Comparison of ENCODE assay signal across 14 cellular contexts in genomic region chr16:64356267-64356666, GRCh38.
DNase-seq lines count a peak whose midpoint lies in the region; ATAC-seq and TF ChIP-seq lines count a peak whose summit lies in the region.
"Had no signal": no experiment of that assay in that cellular context is flagged by ENCODE, and none has a peak within 500 bp of the region (broad histone marks: within the 10 kb centered on the region; RNA-seq: fewer than 3 reads in every experiment).

No MANE protein-coding gene starts in this region.

- H3K9me3 ChIP-seq in SK-N-SH = no peaks in the 10 kb centered on the region

- POLR2A ChIA-PET in SK-N-SH (lab: Yijun Ruan, JAX) = no interaction called here

- 0 out of 4 replicates have a peak, but pooled peaks of 1 of the 2 experiments have one; percentile 52 for TF ChIP-seq EP300 in SK-N-SH (IDR thresholded peaks at IDR 0.05; ENCODE audit: borderline replicate concordance in 1 of 2, low read depth in 1 of 2, low read length in 1 of 2)

- peaks cover 3% of the 10 kb centered on the region for H3F3A ChIP-seq in SK-N-SH (replicated peaks; ENCODE audit: insufficient read depth)

- DNase-seq in H4 (ENCODE audit: low spot score) = peak; percentile 33
- DNase-seq in SK-N-SH = no peak
- DNase-seq in fibroblast of villous mesenchyme (ENCODE audit: low read depth) = peak; percentile 85
- peak; percentile 76 for DNase-seq in skeletal muscle cell (ENCODE audit: low read depth)
- DNase-seq in COR-L47 (lab: John Stamatoyannopoulos, UW) = no peak
- DNase-seq: activated T-cell treated with anti-CD3 and anti-CD28 coated beads for 4 hours; anterior cingulate cortex; DMS79; NCI-H1694; stimulated activated CD4-positive, alpha-beta T cell treated with anti-CD3 and anti-CD28 coated beads, Interleukin-2, amount 100 ng/mL, for 24 hours; stimulated activated naive CD8-positive, alpha-beta T cell treated with anti-CD3 and anti-CD28 coated beads, Interleukin-15, amount 100 ng/mL, for 72 hours had no signal

- no peak for ATAC-seq in GM19395 (IDR thresholded peaks at IDR 0.05; ENCODE audit: unreplicated experiment)
- no peak for ATAC-seq in GM18519 (IDR thresholded peaks at IDR 0.05; ENCODE audit: low FRiP score, unreplicated experiment)
- ATAC-seq in HG03196 (IDR thresholded peaks at IDR 0.05; ENCODE audit: unreplicated experiment) = no peak
- ATAC-seq: stimulated activated naive CD8-positive, alpha-beta T cell treated with anti-CD3 and anti-CD28 coated beads, Interleukin-15, amount 100 ng/mL, for 72 hours had no signal

- peak overlapping the region in 1 of 2 experiments; percentile 61; a peak in 3 of 4 replicates for H3K27ac ChIP-seq in SK-N-SH (ENCODE audit: low read depth in 2 of 2, low read length in 1 of 2)

- WGBS in SK-N-SH (ENCODE audit: low lambda C conversion rate) = 12% methylated on average over 1 of the region's 1 CpG

- H3K9me2 ChIP-seq in SK-N-SH = no peaks in the 10 kb centered on the region

- no peaks in the 10 kb centered on the region for H3K27me3 ChIP-seq in SK-N-SH (ENCODE audit: insufficient read depth)

- no peak overlapping the region for H3K9ac ChIP-seq in SK-N-SH

- TF ChIP-seq CTCF in SK-N-SH (IDR thresholded peaks at IDR 0.05) (no peak), fibroblast of villous mesenchyme (IDR thresholded peaks at IDR 0.05; ENCODE audit: insufficient read depth, low read depth, low read length) (no peak)

- no peak for TF ChIP-seq RAD21 in SK-N-SH (IDR thresholded peaks at IDR 0.05; ENCODE audit: low read length)

- no peaks in the 10 kb centered on the region; a peak in 2 of 4 replicates for H3K4me1 ChIP-seq in SK-N-SH (ENCODE audit: control insufficient read depth in 1 of 2, insufficient read depth in 2 of 2, low read depth in 1 of 2, low read length in 1 of 2)

- H2AFZ ChIP-seq in SK-N-SH (ENCODE audit: low read depth) = peak overlapping the region; percentile 23; the same call in 1 of the 2 replicates

- no peaks in the 10 kb centered on the region for H4K20me1 ChIP-seq in SK-N-SH (ENCODE audit: insufficient read depth)

- CTCF ChIA-PET in SK-N-SH (lab: Yijun Ruan, JAX) = interaction anchor here (0.8 to 0.9 kb wide), 2 partner anchors 11 to 31 kb away, joined by 3 read pairs; no protein-coding TSS in a partner anchor

- no peaks in the 10 kb centered on the region for H3K79me2 ChIP-seq in SK-N-SH (ENCODE audit: insufficient read depth)

- H3K36me3 ChIP-seq in SK-N-SH (replicated peaks in 1 of 2; ENCODE audit: control insufficient read depth in 1 of 2, insufficient read depth in 2 of 2, low read length in 1 of 2) = no peaks in the 10 kb centered on the region

- H3K4me2 ChIP-seq in SK-N-SH = peak overlapping the region; percentile 9; the same call in 1 of the 2 replicates

- H3K4me3 ChIP-seq in SK-N-SH (ENCODE audit: low read depth in 2 of 2, low read length in 1 of 2) (no peak overlapping the region), fibroblast of villous mesenchyme (ENCODE audit: low read depth, low read length) (no peak overlapping the region), skeletal muscle cell (ENCODE audit: low read depth, low read length) (no peak overlapping the region)

TF ChIP-seq in SK-N-SH, 30 proteins besides CTCF, POLR2A, EP300 and RAD21 (continues in another document):
- TF ChIP-seq EZH2phosphoT487 (IDR thresholded peaks at IDR 0.05; ENCODE audit: borderline replicate concordance, low read depth) = no peak
- TF ChIP-seq RXRA (IDR thresholded peaks at IDR 0.05; ENCODE audit: borderline replicate concordance, low read depth) = 0 out of 2 replicates have a peak, but pooled peaks have one; percentile 12
- TF ChIP-seq TCF12 (IDR thresholded peaks at IDR 0.05) = peak; percentile 82
- TF ChIP-seq JUND (IDR thresholded peaks at IDR 0.05) = peak; percentile 75
- no peak; the same call in 1 of the 2 replicates for TF ChIP-seq NFIC (IDR thresholded peaks at IDR 0.05; ENCODE audit: borderline replicate concordance)
- TF ChIP-seq FOSL2 (IDR thresholded peaks at IDR 0.05; ENCODE audit: borderline replicate concordance, low read depth) = peak; percentile 77
- no peak for TF ChIP-seq TAF1 (IDR thresholded peaks at IDR 0.05; ENCODE audit: borderline replicate concordance, low read depth, low read length)
- 0 out of 2 replicates have a peak, but pooled peaks have one; percentile 34 for TF ChIP-seq TEAD4 (IDR thresholded peaks at IDR 0.05; ENCODE audit: borderline replicate concordance, insufficient read depth)
- TF ChIP-seq FOXM1 (IDR thresholded peaks at IDR 0.05; ENCODE audit: low read depth) = no peak
- TF ChIP-seq, protein P1, sequence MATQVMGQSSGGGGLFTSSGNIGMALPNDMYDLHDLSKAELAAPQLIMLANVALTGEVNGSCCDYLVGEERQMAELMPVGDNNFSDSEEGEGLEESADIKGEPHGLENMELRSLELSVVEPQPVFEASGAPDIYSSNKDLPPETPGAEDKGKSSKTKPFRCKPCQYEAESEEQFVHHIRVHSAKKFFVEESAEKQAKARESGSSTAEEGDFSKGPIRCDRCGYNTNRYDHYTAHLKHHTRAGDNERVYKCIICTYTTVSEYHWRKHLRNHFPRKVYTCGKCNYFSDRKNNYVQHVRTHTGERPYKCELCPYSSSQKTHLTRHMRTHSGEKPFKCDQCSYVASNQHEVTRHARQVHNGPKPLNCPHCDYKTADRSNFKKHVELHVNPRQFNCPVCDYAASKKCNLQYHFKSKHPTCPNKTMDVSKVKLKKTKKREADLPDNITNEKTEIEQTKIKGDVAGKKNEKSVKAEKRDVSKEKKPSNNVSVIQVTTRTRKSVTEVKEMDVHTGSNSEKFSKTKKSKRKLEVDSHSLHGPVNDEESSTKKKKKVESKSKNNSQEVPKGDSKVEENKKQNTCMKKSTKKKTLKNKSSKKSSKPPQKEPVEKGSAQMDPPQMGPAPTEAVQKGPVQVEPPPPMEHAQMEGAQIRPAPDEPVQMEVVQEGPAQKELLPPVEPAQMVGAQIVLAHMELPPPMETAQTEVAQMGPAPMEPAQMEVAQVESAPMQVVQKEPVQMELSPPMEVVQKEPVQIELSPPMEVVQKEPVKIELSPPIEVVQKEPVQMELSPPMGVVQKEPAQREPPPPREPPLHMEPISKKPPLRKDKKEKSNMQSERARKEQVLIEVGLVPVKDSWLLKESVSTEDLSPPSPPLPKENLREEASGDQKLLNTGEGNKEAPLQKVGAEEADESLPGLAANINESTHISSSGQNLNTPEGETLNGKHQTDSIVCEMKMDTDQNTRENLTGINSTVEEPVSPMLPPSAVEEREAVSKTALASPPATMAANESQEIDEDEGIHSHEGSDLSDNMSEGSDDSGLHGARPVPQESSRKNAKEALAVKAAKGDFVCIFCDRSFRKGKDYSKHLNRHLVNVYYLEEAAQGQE (IDR thresholded peaks at IDR 0.05; ENCODE audit: low read depth, low read length) = no peak
- no peak for TF ChIP-seq NRF1 (IDR thresholded peaks at IDR 0.05; ENCODE audit: low read depth, low read length)
- TF ChIP-seq RCOR1 (IDR thresholded peaks at IDR 0.05; ENCODE audit: low read length) = no peak
- TF ChIP-seq GABPA (IDR thresholded peaks at IDR 0.05; ENCODE audit: low read depth) = no peak
- TF ChIP-seq USF1 (IDR thresholded peaks at IDR 0.05; ENCODE audit: borderline replicate concordance, low read depth) = no peak
- TF ChIP-seq RFX5 (IDR thresholded peaks at IDR 0.05; ENCODE audit: low read length) = no peak
- TF ChIP-seq SIN3A (IDR thresholded peaks at IDR 0.05; ENCODE audit: borderline replicate concordance, low read depth, low read length) = no peak
- TF ChIP-seq MAX (IDR thresholded peaks at IDR 0.05; ENCODE audit: low read depth) = peak; percentile 53; the same call in 1 of the 2 replicates
- no peak for TF ChIP-seq POLR2AphosphoS5 (IDR thresholded peaks at IDR 0.05; ENCODE audit: low read depth, low read length)
- TF ChIP-seq, protein P2, sequence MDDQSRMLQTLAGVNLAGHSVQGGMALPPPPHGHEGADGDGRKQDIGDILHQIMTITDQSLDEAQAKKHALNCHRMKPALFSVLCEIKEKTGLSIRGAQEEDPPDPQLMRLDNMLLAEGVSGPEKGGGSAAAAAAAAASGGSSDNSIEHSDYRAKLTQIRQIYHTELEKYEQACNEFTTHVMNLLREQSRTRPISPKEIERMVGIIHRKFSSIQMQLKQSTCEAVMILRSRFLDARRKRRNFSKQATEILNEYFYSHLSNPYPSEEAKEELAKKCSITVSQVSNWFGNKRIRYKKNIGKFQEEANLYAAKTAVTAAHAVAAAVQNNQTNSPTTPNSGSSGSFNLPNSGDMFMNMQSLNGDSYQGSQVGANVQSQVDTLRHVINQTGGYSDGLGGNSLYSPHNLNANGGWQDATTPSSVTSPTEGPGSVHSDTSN (IDR thresholded peaks at IDR 0.05) = peak; percentile 57
- TF ChIP-seq FOXJ3 (CRISPR knock-in tag; IDR thresholded peaks at IDR 0.05) = no peak
- TF ChIP-seq MXI1 (IDR thresholded peaks at IDR 0.05; ENCODE audit: low read depth, low read length) = no peak
- no peak for TF ChIP-seq GATA2 (CRISPR knock-in tag; IDR thresholded peaks at IDR 0.05)
- TF ChIP-seq, protein P3, sequence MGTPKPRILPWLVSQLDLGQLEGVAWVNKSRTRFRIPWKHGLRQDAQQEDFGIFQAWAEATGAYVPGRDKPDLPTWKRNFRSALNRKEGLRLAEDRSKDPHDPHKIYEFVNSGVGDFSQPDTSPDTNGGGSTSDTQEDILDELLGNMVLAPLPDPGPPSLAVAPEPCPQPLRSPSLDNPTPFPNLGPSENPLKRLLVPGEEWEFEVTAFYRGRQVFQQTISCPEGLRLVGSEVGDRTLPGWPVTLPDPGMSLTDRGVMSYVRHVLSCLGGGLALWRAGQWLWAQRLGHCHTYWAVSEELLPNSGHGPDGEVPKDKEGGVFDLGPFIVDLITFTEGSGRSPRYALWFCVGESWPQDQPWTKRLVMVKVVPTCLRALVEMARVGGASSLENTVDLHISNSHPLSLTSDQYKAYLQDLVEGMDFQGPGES (IDR thresholded peaks at IDR 0.05; ENCODE audit: low read depth, low read length) = no peak
- no peak for TF ChIP-seq CHD2 (IDR thresholded peaks at IDR 0.05; ENCODE audit: low read length, partially characterized antibody)
- TF ChIP-seq SMC3 (IDR thresholded peaks at IDR 0.05; ENCODE audit: low read depth, low read length) = no peak
- no peak; the same call in 1 of the 2 replicates for TF ChIP-seq ELF1 (IDR thresholded peaks at IDR 0.05)

Comparison
In these comparisons a context has a peak if more than half of its experiments do, and no peak if none do; other contexts are left out.
1. DNase-seq: peak in H4 (single experiment), fibroblast of villous mesenchyme (single experiment) and skeletal muscle cell (single experiment); none in SK-N-SH (single experiment) and COR-L47 (single experiment).